ENCODE assay signal across 1 cellular context in genomic region chr18:49651033-49651432, GRCh38.
TF ChIP-seq lines count a peak whose summit lies in the region.

No MANE protein-coding gene starts in this region.

TF ChIP-seq in liver, 16 proteins besides CTCF, POLR2A, EP300 and RAD21 (continued from another document):
- TF ChIP-seq MAX (IDR thresholded peaks at IDR 0.05), result peak; percentile 87
- peak; percentile 77 to 93 for TF ChIP-seq RXRA (IDR thresholded peaks at IDR 0.05)
- TF ChIP-seq NR2F2 (IDR thresholded peaks at IDR 0.05), result no peak
- no peak for TF ChIP-seq GABPA (IDR thresholded peaks at IDR 0.05 in 1 of 2, conservative IDR thresholded peaks at IDR 0.05 in 1 of 2)
- TF ChIP-seq FOXA2 (IDR thresholded peaks at IDR 0.05), result peak; percentile 40
- peak in 1 of 2 donors; percentile 73 for TF ChIP-seq JUND (IDR thresholded peaks at IDR 0.05)
- peak; percentile 66 for TF ChIP-seq SP1 (IDR thresholded peaks at IDR 0.05)
- no peak for TF ChIP-seq HNF4G (IDR thresholded peaks at IDR 0.05)
